Comparison of ENCODE assay signal across 8 cellular contexts in genomic region chr7:94907420-94908203, GRCh38. TPM values are rescaled to one million over a fixed set of nuclear protein-coding genes. Genes with fewer than 3 reads are reported as not detected.
A peak's percentile ranks its signal among the peaks of the same experiment; 100 is the strongest.
DNase-seq lines count a peak whose midpoint lies in the region; ATAC-seq and TF ChIP-seq lines count a peak whose summit lies in the region.

Gene PPP1R9A, plus strand, starts transcription at chr7:94907594. Its CDS starts 2,520 bp downstream, at chr7:94910114.

- H3K4me3 Mint-ChIP-seq in activated T-helper 17 cell treated with anti-CD3 and anti-CD28 coated beads, Interleukin-2, amount 50 U/mL, for 72 hours: no peak within 1 kb of the TSS

- peak; percentile 56 for DNase-seq in NK-92 treated with Interleukin-12 subunit alpha and Interleukin-12 subunit beta, amount 100 ng/mL, for 24 hours (lab: John Stamatoyannopoulos, UW)
- DNase-seq in NK-92 (lab: John Stamatoyannopoulos, UW; ENCODE audit: unreplicated experiment) (no peak), NCI-H2029 treated with DMSO at 0.1 percent for 48 hours (lab: John Stamatoyannopoulos, UW) (peak; percentile 2), anterior cingulate cortex (lab: John Stamatoyannopoulos, UW) (peak in 51 of 58 donors; percentile 9 to 75 (median 43)), hippocampal formation (lab: John Stamatoyannopoulos, UW) (peak; percentile 31 to 57), posterior cingulate gyrus (peak; percentile 40 to 94 (median 61))

- H3K36me3 Mint-ChIP-seq in activated T-helper 17 cell treated with anti-CD3 and anti-CD28 coated beads, Interleukin-2, amount 50 U/mL, for 72 hours (ENCODE audit: low read depth): no peaks in the 10 kb centered on the region

- no peak within 1 kb of the TSS for H3K27ac Mint-ChIP-seq in activated T-helper 17 cell treated with anti-CD3 and anti-CD28 coated beads, Interleukin-2, amount 50 U/mL, for 72 hours

- no peaks in the 10 kb centered on the region for H3K9me3 Mint-ChIP-seq in activated T-helper 17 cell treated with anti-CD3 and anti-CD28 coated beads, Interleukin-2, amount 50 U/mL, for 72 hours

- intact Hi-C loops in posterior cingulate gyrus (cut with DNase I): loop anchor here (5.0 to 10.0 kb wide), 3 partner anchors 250 to 393 kb away; partner anchors contain the start of gene SGCE

- H3K4me1 Mint-ChIP-seq in activated T-helper 17 cell treated with anti-CD3 and anti-CD28 coated beads, Interleukin-2, amount 50 U/mL, for 72 hours: no peaks in the 10 kb centered on the region

- H3K27me3 Mint-ChIP-seq in activated T-helper 17 cell treated with anti-CD3 and anti-CD28 coated beads, Interleukin-2, amount 50 U/mL, for 72 hours: peaks cover 46% of the 10 kb centered on the region

- TF ChIP-seq POLR2A in GM18505 (IDR thresholded peaks at IDR 0.05; ENCODE audit: borderline replicate concordance, extremely low read depth, insufficient read depth, insufficient read length): no peak

- ATAC-seq in GM18505 (IDR thresholded peaks at IDR 0.05; ENCODE audit: unreplicated experiment): no peak
- no peak for ATAC-seq in activated T-helper 17 cell treated with anti-CD3 and anti-CD28 coated beads, Interleukin-2, amount 50 U/mL, for 72 hours (replicated peaks)

RNA-seq across cellular contexts. Expression of gene PPP1R9A, which starts in this region (rescaled TPM):
- total RNA-seq in activated T-helper 17 cell treated with anti-CD3 and anti-CD28 coated beads, Interleukin-2, amount 50 U/mL, for 72 hours: not detected
